In the genomic region with DNA sequence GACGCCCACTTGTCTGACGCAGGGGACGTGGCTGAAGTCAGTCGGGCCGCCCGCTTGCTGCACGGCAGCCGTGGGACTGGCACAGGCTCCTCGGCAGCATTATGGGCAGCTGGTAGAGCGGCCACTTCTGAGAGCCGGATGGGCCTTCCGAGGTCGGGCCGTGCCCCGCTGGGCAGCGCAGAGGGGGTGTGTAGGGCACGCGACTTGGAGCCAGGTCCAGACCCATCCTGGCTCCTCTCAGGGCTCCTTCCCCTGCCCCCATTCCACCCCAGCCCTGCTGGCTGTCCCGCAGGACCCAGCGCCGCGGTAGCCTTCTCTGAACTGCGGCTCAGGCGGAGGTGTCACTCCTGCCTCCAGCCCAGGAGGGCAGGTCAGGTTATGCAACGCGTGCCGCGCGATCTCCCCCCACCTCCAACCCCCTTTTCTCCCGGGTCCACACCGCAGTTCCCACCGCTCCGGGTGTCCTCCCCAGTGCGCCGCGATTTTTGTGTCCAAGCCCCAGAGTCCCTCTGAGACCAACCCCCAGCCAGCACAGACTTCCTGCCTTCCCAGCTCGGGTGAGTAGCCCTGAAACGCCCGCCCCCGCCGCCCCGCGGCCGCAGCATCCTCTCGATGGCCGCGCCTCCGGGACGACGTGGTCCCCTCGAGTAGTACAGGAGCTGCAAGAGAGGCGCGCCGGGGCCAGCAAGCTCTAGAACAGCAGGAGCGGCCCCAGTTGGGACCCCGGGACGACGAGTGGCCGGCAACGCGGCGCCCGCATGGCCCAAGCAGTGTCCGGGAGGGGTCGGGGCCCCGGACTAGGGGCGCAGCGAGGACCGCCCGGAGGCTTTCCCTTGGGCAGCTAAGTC, we compare ENCODE assay signal across 8 cellular contexts. TPM values are rescaled to one million over a fixed set of nuclear protein-coding genes. Genes with fewer than 3 reads are reported as not detected.
A peak's percentile ranks its signal among the peaks of the same experiment; 100 is the strongest.
DNase-seq lines count a peak whose midpoint lies in the region; ATAC-seq and TF ChIP-seq lines count a peak whose summit lies in the region.

No MANE protein-coding gene starts in this region.

- H3K4me1 Mint-ChIP-seq in natural killer cell: peaks cover 5 to 28% of the 10 kb centered on the region in 2 donors

- no peaks in the 10 kb centered on the region for H3K36me3 ChIP-seq in thoracic aorta

- peak; percentile 47 for DNase-seq in NCI-H2171 treated with DMSO at 0.1 percent for 48 hours (lab: John Stamatoyannopoulos, UW)
- DNase-seq in NCI-H2171 (lab: John Stamatoyannopoulos, UW): no peak
- peak; percentile 2 for DNase-seq in NCI-H2029 treated with DMSO at 0.1 percent for 48 hours (lab: John Stamatoyannopoulos, UW)
- peak; percentile 79 for DNase-seq in activated T-cell treated with anti-CD3 and anti-CD28 coated beads for 48 hours (ENCODE audit: low read depth)
- peak; percentile 76 for DNase-seq in fibroblast of gingiva (ENCODE audit: low read depth)
- peak; percentile 64 for DNase-seq in natural killer cell
- peak; percentile 66 for DNase-seq in thoracic aorta (ENCODE audit: low spot score)

- H3K4me3 Mint-ChIP-seq in natural killer cell: peak overlapping the region; percentile 86

- H3K9me3 ChIP-seq in thoracic aorta: no peaks in the 10 kb centered on the region

- no peaks in the 10 kb centered on the region for H3K27me3 ChIP-seq in thoracic aorta (replicated peaks; ENCODE audit: insufficient read depth)

- no peak for TF ChIP-seq CTCF in natural killer cell (IDR thresholded peaks at IDR 0.05)
- TF ChIP-seq CTCF in thoracic aorta (IDR thresholded peaks at IDR 0.05): peak; percentile 41

- H3K27ac Mint-ChIP-seq in natural killer cell: peak overlapping the region; percentile 53 to 88

- intact Hi-C loops in natural killer cell (cut with micrococcal nuclease): loop anchor here (1.0 kb wide), 1 partner anchor 41 kb away; no protein-coding TSS in a partner anchor

- peak overlapping the region; percentile 81 for H3K4me3 ChIP-seq in thoracic aorta

- no peaks in the 10 kb centered on the region for H3K9me3 Mint-ChIP-seq in natural killer cell

- no peaks in the 10 kb centered on the region for H3K36me3 Mint-ChIP-seq in natural killer cell

- peak; percentile 82 for ATAC-seq in HG02610 (IDR thresholded peaks at IDR 0.05; ENCODE audit: unreplicated experiment)
- peak; percentile 72 to 82 (median 82) for ATAC-seq in natural killer cell
- ATAC-seq in thoracic aorta (ENCODE audit: insufficient number of reproducible peaks, low FRiP score, low read depth): peak; percentile 61

- H3K27me3 Mint-ChIP-seq in natural killer cell (ENCODE audit: low read depth in 2 of 2): peaks cover 0 to 3% of the 10 kb centered on the region in 2 donors

- H3K4me1 ChIP-seq in thoracic aorta (ENCODE audit: control insufficient read depth in 1 of 2, low read depth in 2 of 2): peaks cover 11 to 18% of the 10 kb centered on the region in 2 donors

- peak overlapping the region; percentile 65 to 81 for H3K27ac ChIP-seq in thoracic aorta

RNA-seq across cellular contexts. Expression of a gene that starts 41.1 kb away (rescaled TPM):
- total RNA-seq in natural killer cell: 10 to 100 TPM; 38.1 to 53.2 (median 38.7) TPM
- total RNA-seq in thoracic aorta: 10 to 100 TPM; 52.8 to 61.8 TPM
